17 cellular contexts compared by ENCODE assay signal in genomic region chrX:2584659-2585470, GRCh38.
DNase-seq lines count a peak whose midpoint lies in the region; ATAC-seq, FAIRE-seq and TF ChIP-seq lines count a peak whose summit lies in the region.
"Had no signal": no experiment of that assay in that cellular context is flagged by ENCODE, and none has a peak within 500 bp of the region (broad histone marks: within the 10 kb centered on the region; RNA-seq: fewer than 3 reads in every experiment).

No MANE protein-coding gene starts in this region.

- 32% methylated on average over 19 of the region's 24 CpGs for WGBS in smooth muscle cell (ENCODE audit: low lambda C conversion rate)

- H3K9me1 ChIP-seq in keratinocyte (ENCODE audit: control insufficient read depth, extremely low read depth, insufficient read depth, low read length): no peaks in the 10 kb centered on the region

- H3K4me3 Mint-ChIP-seq in activated T-cell treated with anti-CD3 and anti-CD28 coated beads, Interleukin-2, amount 50 U/mL, for 4 hours: peak overlapping the region; percentile 69
- H3K4me3 Mint-ChIP-seq in astrocyte (ENCODE audit: unreplicated experiment) (peak overlapping the region; percentile 79), HFFc6 (no peak overlapping the region; the same call in 1 of the 2 replicates)
- H3K4me3 Mint-ChIP-seq: activated CD8-positive, alpha-beta memory T cell treated with anti-CD3 and anti-CD28 coated beads, Interleukin-2, amount 10 ng/mL, durations not matched to agents 7 days and 5 days had no signal

- H3K4me1 Mint-ChIP-seq in activated T-cell treated with anti-CD3 and anti-CD28 coated beads, Interleukin-2, amount 50 U/mL, for 4 hours (ENCODE audit: low read depth): peaks cover 11% of the 10 kb centered on the region
- H3K4me1 Mint-ChIP-seq in astrocyte (ENCODE audit: low read depth, unreplicated experiment): peaks cover 3% of the 10 kb centered on the region
- H3K4me1 Mint-ChIP-seq in HFFc6 (ENCODE audit: low read depth): peaks cover 10% of the 10 kb centered on the region

- H3K27me3 Mint-ChIP-seq in activated T-cell treated with anti-CD3 and anti-CD28 coated beads, Interleukin-2, amount 50 U/mL, for 4 hours (ENCODE audit: low read depth): peaks cover 36% of the 10 kb centered on the region
- peaks cover 48% of the 10 kb centered on the region for H3K27me3 Mint-ChIP-seq in astrocyte (ENCODE audit: low read depth, unreplicated experiment)
- H3K27me3 Mint-ChIP-seq in HFFc6 (ENCODE audit: insufficient read depth): peaks cover 34% of the 10 kb centered on the region

- FAIRE-seq in astrocyte (lab: Jason Lieb, UNC) (no peak), keratinocyte (lab: Jason Lieb, UNC) (no peak)
- FAIRE-seq: TTC549 had no signal

- H3K9me3 ChIP-seq in astrocyte (ENCODE audit: insufficient read depth, low read depth, low read length) (no peaks in the 10 kb centered on the region), keratinocyte (ENCODE audit: control insufficient read depth, low read depth, low read length) (no peaks in the 10 kb centered on the region), smooth muscle cell (replicated peaks; ENCODE audit: low read depth) (no peaks in the 10 kb centered on the region)
- H3K9me3 ChIP-seq: adrenal gland, left lung, ovary, transverse colon had no signal

- H3K9me3 Mint-ChIP-seq in activated T-cell treated with anti-CD3 and anti-CD28 coated beads, Interleukin-2, amount 50 U/mL, for 4 hours: no peaks in the 10 kb centered on the region
- no peaks in the 10 kb centered on the region for H3K9me3 Mint-ChIP-seq in astrocyte (ENCODE audit: unreplicated experiment)
- H3K9me3 Mint-ChIP-seq in HFFc6: no peaks in the 10 kb centered on the region

- DNase-seq in activated T-cell treated with anti-CD3 and anti-CD28 coated beads, Interleukin-2, amount 50 U/mL, for 4 hours: no peak
- no peak for DNase-seq in activated T-cell treated with anti-CD3 and anti-CD28 coated beads, Interleukin-2, amount 50 U/mL, for 1 hour
- DNase-seq in astrocyte (ENCODE audit: low read depth) (no peak), keratinocyte (ENCODE audit: low read depth, low spot score) (no peak), smooth muscle cell (lab: John Stamatoyannopoulos, UW; ENCODE audit: unreplicated experiment) (no peak), amygdala (lab: John Stamatoyannopoulos, UW) (no peak), HFFc6 (no peak)
- DNase-seq in stimulated activated CD4-positive, alpha-beta T cell treated with anti-CD3 and anti-CD28 coated beads, Interleukin-1b, Interleukin-23, amount 100 ng/mL, for 48 hours: no peak
- DNase-seq: activated CD8-positive, alpha-beta memory T cell treated with anti-CD3 and anti-CD28 coated beads, Interleukin-2, amount 10 ng/mL, durations not matched to agents 7 days and 5 days; adrenal gland; dorsolateral prefrontal cortex; left lung; NCI-H2107; ovary; SIG-M5; transverse colon had no signal

- no peaks in the 10 kb centered on the region for H3K36me3 ChIP-seq in astrocyte (ENCODE audit: insufficient read depth, low read length)
- H3K36me3 ChIP-seq in keratinocyte (ENCODE audit: control insufficient read depth in 2 of 2, extremely low read depth in 1 of 2, insufficient read depth in 2 of 2, low read length in 2 of 2): no peaks in the 10 kb centered on the region
- no peaks in the 10 kb centered on the region for H3K36me3 ChIP-seq in smooth muscle cell (ENCODE audit: low read depth)
- H3K36me3 ChIP-seq: adrenal gland, left lung, ovary, transverse colon had no signal

- no peaks in the 10 kb centered on the region for H3K36me3 Mint-ChIP-seq in activated T-cell treated with anti-CD3 and anti-CD28 coated beads, Interleukin-2, amount 50 U/mL, for 4 hours (ENCODE audit: insufficient read depth)
- H3K36me3 Mint-ChIP-seq in astrocyte (ENCODE audit: low read depth, unreplicated experiment) (no peaks in the 10 kb centered on the region), HFFc6 (ENCODE audit: low read depth) (no peaks in the 10 kb centered on the region)
- H3K36me3 Mint-ChIP-seq: activated CD8-positive, alpha-beta memory T cell treated with anti-CD3 and anti-CD28 coated beads, Interleukin-2, amount 10 ng/mL, durations not matched to agents 7 days and 5 days had no signal

- H2AFZ ChIP-seq in astrocyte (ENCODE audit: low read depth, low read length) (no peak overlapping the region), keratinocyte (ENCODE audit: control insufficient read depth, low read length) (peak overlapping the region; percentile 19), smooth muscle cell (ENCODE audit: low read depth) (no peak overlapping the region)

- H3K27ac ChIP-seq in astrocyte (ENCODE audit: low read depth, low read length) (no peak overlapping the region), keratinocyte (ENCODE audit: control insufficient read depth, insufficient read depth, low read length) (no peak overlapping the region), smooth muscle cell (ENCODE audit: low read depth) (no peak overlapping the region)
- H3K27ac ChIP-seq: adrenal gland, dorsolateral prefrontal cortex, left lung, ovary, transverse colon had no signal

- TF ChIP-seq CTCF in astrocyte (IDR thresholded peaks at IDR 0.05; ENCODE audit: insufficient read depth, low read depth, low read length) (no peak), keratinocyte (optimal IDR thresholded peaks at IDR 0.05 in 1 of 3, IDR thresholded peaks at IDR 0.05 in 1 of 3, conservative IDR thresholded peaks at IDR 0.05 in 1 of 3; ENCODE audit: extremely low read depth in 1 of 3, insufficient read depth in 2 of 3, low read length in 3 of 3) (no peak), smooth muscle cell (IDR thresholded peaks at IDR 0.05; ENCODE audit: borderline replicate concordance, insufficient read depth, poor library complexity, severe bottlenecking) (no peak), HFFc6 (IDR thresholded peaks at IDR 0.05) (no peak)

- H3K9ac ChIP-seq in astrocyte (ENCODE audit: low read length) (no peak overlapping the region), keratinocyte (ENCODE audit: control insufficient read depth, extremely low read depth, insufficient read depth, low read length) (no peak overlapping the region), smooth muscle cell (ENCODE audit: low read depth) (no peak overlapping the region)

- no peak overlapping the region for H3K4me3 ChIP-seq in astrocyte (ENCODE audit: insufficient read depth, low read depth, low read length)
- H3K4me3 ChIP-seq in keratinocyte (ENCODE audit: control insufficient read depth in 2 of 3, extremely low read depth in 1 of 3, insufficient read depth in 2 of 3, low read depth in 1 of 3, low read length in 3 of 3): peak overlapping the region in 1 of 3 experiments; percentile 26
- H3K4me3 ChIP-seq in smooth muscle cell: no peak overlapping the region
- H3K4me3 ChIP-seq: adrenal gland, left lung, ovary, transverse colon had no signal

- dilution Hi-C loops in keratinocyte (cut with MboI; ENCODE audit: extremely low pct_ligation_motif_present, low sequenced_read_pairs): no loop called here

- no peaks in the 10 kb centered on the region for H3F3A ChIP-seq in smooth muscle cell (ENCODE audit: low read depth)

- H3K4me1 ChIP-seq in astrocyte (ENCODE audit: insufficient read depth, low read length) (no peaks in the 10 kb centered on the region), keratinocyte (ENCODE audit: control insufficient read depth, extremely low read depth, insufficient read depth, low read length) (peaks cover 18% of the 10 kb centered on the region), smooth muscle cell (ENCODE audit: low read depth) (no peaks in the 10 kb centered on the region)
- H3K4me1 ChIP-seq: adrenal gland had no signal

- no peak overlapping the region for H3K27ac Mint-ChIP-seq in astrocyte (ENCODE audit: unreplicated experiment)
- H3K27ac Mint-ChIP-seq in HFFc6: no peak overlapping the region
- H3K27ac Mint-ChIP-seq: activated CD8-positive, alpha-beta memory T cell treated with anti-CD3 and anti-CD28 coated beads, Interleukin-2, amount 10 ng/mL, durations not matched to agents 7 days and 5 days had no signal

- H4K20me1 ChIP-seq in astrocyte (ENCODE audit: insufficient read depth, low read length) (no peaks in the 10 kb centered on the region), keratinocyte (ENCODE audit: control insufficient read depth, extremely low read depth, insufficient read depth, low read length) (no peaks in the 10 kb centered on the region), smooth muscle cell (ENCODE audit: low read depth) (peaks cover 46% of the 10 kb centered on the region)

- peak in 1 of 2 donors; percentile 34 for ATAC-seq in activated T-cell treated with anti-CD3 and anti-CD28 coated beads, Interleukin-2, amount 50 U/mL, for 4 hours
- ATAC-seq: activated CD8-positive, alpha-beta memory T cell treated with anti-CD3 and anti-CD28 coated beads, Interleukin-2, amount 10 ng/mL, durations not matched to agents 7 days and 5 days; left lung had no signal

- no peaks in the 10 kb centered on the region for H3K79me2 ChIP-seq in astrocyte (ENCODE audit: insufficient read depth, low read length)
- H3K79me2 ChIP-seq in keratinocyte (ENCODE audit: control insufficient read depth, insufficient read depth, low read length): no peaks in the 10 kb centered on the region
- H3K79me2 ChIP-seq in smooth muscle cell (ENCODE audit: low read depth): no peaks in the 10 kb centered on the region

- H3K4me2 ChIP-seq in astrocyte (ENCODE audit: low read length): no peak overlapping the region
- H3K4me2 ChIP-seq in keratinocyte (ENCODE audit: control insufficient read depth, extremely low read depth, insufficient read depth, low read depth, low read length): peak overlapping the region; percentile 56
- H3K4me2 ChIP-seq in smooth muscle cell: peak overlapping the region; percentile 61

- H3K27me3 ChIP-seq in astrocyte (ENCODE audit: insufficient read depth, low read length) (peaks cover 44% of the 10 kb centered on the region), keratinocyte (ENCODE audit: control insufficient read depth, extremely low read depth, insufficient read depth, low read length) (peaks cover 40% of the 10 kb centered on the region), smooth muscle cell (ENCODE audit: low read depth) (peaks cover 56% of the 10 kb centered on the region)
- H3K27me3 ChIP-seq: ovary had no signal
